Comparison of ENCODE assay signal across 11 cellular contexts in genomic region chr1:234658143-234658542, GRCh38. TPM values are rescaled to one million over a fixed set of nuclear protein-coding genes. Genes with fewer than 3 reads are reported as not detected.
A peak's percentile ranks its signal among the peaks of the same experiment; 100 is the strongest.
DNase-seq lines count a peak whose midpoint lies in the region; ATAC-seq and TF ChIP-seq lines count a peak whose summit lies in the region.
"Had no signal": no experiment of that assay in that cellular context is flagged by ENCODE, and none has a peak within 500 bp of the region (broad histone marks: within the 10 kb centered on the region; RNA-seq: fewer than 3 reads in every experiment).

No MANE protein-coding gene starts in this region.

- no peak for TF ChIP-seq CTCF in AG10803 (conservative IDR thresholded peaks at IDR 0.05; ENCODE audit: low read length)
- no peak for TF ChIP-seq CTCF in epithelial cell of proximal tubule (conservative IDR thresholded peaks at IDR 0.05; ENCODE audit: low read depth, low read length)

- ATAC-seq in HG03095 (IDR thresholded peaks at IDR 0.05; ENCODE audit: unreplicated experiment) (no peak), HG02870 (IDR thresholded peaks at IDR 0.05; ENCODE audit: unreplicated experiment) (no peak), GM21367 (IDR thresholded peaks at IDR 0.05; ENCODE audit: unreplicated experiment) (no peak)

- H3K4me3 ChIP-seq in AG10803 (ENCODE audit: low read length) (no peak overlapping the region), epithelial cell of proximal tubule (ENCODE audit: low read depth, low read length) (no peak overlapping the region)

- peak; percentile 81 for DNase-seq in AG10803 (ENCODE audit: low read depth)
- DNase-seq in NCI-H524 (lab: John Stamatoyannopoulos, UW): peak; percentile 11 to 63
- DNase-seq in epithelial cell of proximal tubule (ENCODE audit: low read depth): peak; percentile 44
- peak; percentile 35 for DNase-seq in myocyte (ENCODE audit: low read depth)
- no peak for DNase-seq in nucleus accumbens (lab: John Stamatoyannopoulos, UW)
- DNase-seq: activated CD4-positive, alpha-beta T cell treated with anti-CD3 and anti-CD28 coated beads, Interleukin-2, amount 10 ng/mL, durations not matched to agents 7 days and 5 days; cerebellar nuclear complex; NCI-H526 treated with DMSO at 0.1 percent for 48 hours had no signal

RNA-seq across cellular contexts. Expression of gene IRF2BP2, which starts 48.2 kb away (rescaled TPM):
- total RNA-seq in epithelial cell of proximal tubule: 45.6 and 70.5 TPM in 2 replicates
- 60.2 and 63.5 TPM in 2 replicates for total RNA-seq in myocyte
- polyA plus RNA-seq in myocyte (2012): 76.8 TPM

Comparison
In these comparisons a context has a peak if more than half of its experiments do, and no peak if none do; other contexts are left out.
1. DNase-seq: peak in AG10803 (single experiment), NCI-H524 (2 of 2), epithelial cell of proximal tubule (single experiment) and myocyte (single experiment); none in nucleus accumbens (0 of 56).